In genomic region chr7:99795864-99796263, GRCh38 we compare ENCODE assay signal across 3 cellular contexts.
A peak's percentile ranks its signal among the peaks of the same experiment; 100 is the strongest.
TF ChIP-seq lines count a peak whose summit lies in the region.

No MANE protein-coding gene starts in this region.

TF ChIP-seq in HEK293, 187 proteins besides CTCF, POLR2A, EP300 and RAD21:
- peak; percentile 88; the same call in 1 of the 2 replicates for TF ChIP-seq ZNF280D (tag by site-specific recombination; IDR thresholded peaks at IDR 0.05)
- peak; percentile 95 for TF ChIP-seq ZNF146 (tag by site-specific recombination; IDR thresholded peaks at IDR 0.05)

TF ChIP-seq in K562, 482 proteins besides CTCF, POLR2A, EP300 and RAD21:
- peak; percentile 85 for TF ChIP-seq BCOR (IDR thresholded peaks at IDR 0.05)
- TF ChIP-seq KDM1A (IDR thresholded peaks at IDR 0.05): peak in 1 of 2 experiments; percentile 48; a peak in 2 of 4 replicates
- TF ChIP-seq ZNF146 (CRISPR knock-in tag; IDR thresholded peaks at IDR 0.05; ENCODE audit: unreplicated experiment): peak; percentile 98
- peak; percentile 45; the same call in 1 of the 2 replicates for TF ChIP-seq HDAC2 (IDR thresholded peaks at IDR 0.05)
- TF ChIP-seq ADNP (tag; IDR thresholded peaks at IDR 0.05): 0 out of 2 replicates have a peak, but pooled peaks have one; percentile 24
- TF ChIP-seq SMARCA5 (IDR thresholded peaks at IDR 0.05): peak; percentile 44; the same call in 1 of the 2 replicates
- peak; percentile 58 for TF ChIP-seq RBM25 (IDR thresholded peaks at IDR 0.05; ENCODE audit: low read depth, low read length, severe bottlenecking)

TF ChIP-seq in HepG2, 621 proteins besides CTCF, POLR2A, EP300 and RAD21:
- TF ChIP-seq ZMYM3 (CRISPR knock-in tag; IDR thresholded peaks at IDR 0.05): peak; percentile 60; the same call in 1 of the 2 replicates
TF ChIP-seq in HepG2: peak in this region for 1; not testable (repeated sequence) for 620.
